Comparison of ENCODE assay signal across 8 cellular contexts in genomic region chr6:131923356-131923755, GRCh38. TPM values are rescaled to one million over a fixed set of nuclear protein-coding genes. Genes with fewer than 3 reads are reported as not detected.
DNase-seq lines count a peak whose midpoint lies in the region; ATAC-seq and TF ChIP-seq lines count a peak whose summit lies in the region.

No MANE protein-coding gene starts in this region.

- no peaks in the 10 kb centered on the region for H3K9me3 ChIP-seq in prostate gland

- H3K27ac ChIP-seq in prostate gland = no peak overlapping the region

- peak; percentile 11 for DNase-seq in COLO829 (ENCODE audit: low spot score)
- DNase-seq in M059J (ENCODE audit: low read depth) = peak; percentile 70
- peak; percentile 8 for DNase-seq in SW480 (ENCODE audit: low spot score)
- DNase-seq in fibroblast of mammary gland (ENCODE audit: low read depth) = peak; percentile 86
- peak; percentile 30 for DNase-seq in prostate gland (ENCODE audit: low spot score)
- DNase-seq in cerebellar nuclear complex (lab: John Stamatoyannopoulos, UW) = no peak

- H3K4me3 ChIP-seq in fibroblast of mammary gland (ENCODE audit: control insufficient read depth, low read depth, low read length) (no peak overlapping the region), prostate gland (no peak overlapping the region)

- intact Hi-C loops in prostate gland (cut with DNase I) = loop anchor here (2.0 kb wide), 1 partner anchor 295 kb away; no protein-coding TSS in a partner anchor

- ATAC-seq in GM18907 (IDR thresholded peaks at IDR 0.05; ENCODE audit: unreplicated experiment) = peak; percentile 59
- ATAC-seq in GM18873 (IDR thresholded peaks at IDR 0.05; ENCODE audit: low FRiP score, unreplicated experiment) = no peak

- TF ChIP-seq POLR2A in prostate gland (IDR thresholded peaks at IDR 0.05) = no peak

- H3K4me1 ChIP-seq in prostate gland (replicated peaks) = no peaks in the 10 kb centered on the region

- 17% methylated on average over 2 of the region's 2 CpGs for WGBS in prostate gland

- no peaks in the 10 kb centered on the region for H3K36me3 ChIP-seq in prostate gland

- TF ChIP-seq CTCF in fibroblast of mammary gland (conservative IDR thresholded peaks at IDR 0.05; ENCODE audit: control insufficient read depth, insufficient read depth, low read depth, low read length) (peak; percentile 85), prostate gland (IDR thresholded peaks at IDR 0.05) (peak in 3 of 4 experiments; percentile 44 to 49 (median 45))

- H3K27me3 ChIP-seq in prostate gland (replicated peaks; ENCODE audit: insufficient read depth) = no peaks in the 10 kb centered on the region

RNA-seq across cellular contexts. Expression of gene CCN2, which starts 27.8 kb away (rescaled TPM):
- 44.5 and 76.7 TPM in 2 replicates for total RNA-seq in M059J (2014; rRNA removed; shearing (Covaris generic))
- 100 to 1,000 TPM in 1 of 2 donors, 10 to 100 TPM in 1; 73.1 to 120 TPM for total RNA-seq in prostate gland

Comparison
In these comparisons a context has a peak if more than half of its experiments do, and no peak if none do; other contexts are left out.
1. DNase-seq: peak in COLO829 (single experiment), M059J (single experiment), SW480 (single experiment), fibroblast of mammary gland (single experiment) and prostate gland (single experiment); none in cerebellar nuclear complex (0 of 2).